ENCODE assay signal across 8 cellular contexts in genomic region chr17:2396192-2396567, GRCh38. TPM values are rescaled to one million over a fixed set of nuclear protein-coding genes. Genes with fewer than 3 reads are reported as not detected.
DNase-seq lines count a peak whose midpoint lies in the region; ATAC-seq and TF ChIP-seq lines count a peak whose summit lies in the region.

No MANE protein-coding gene starts in this region.

- ATAC-seq in CD4-positive, CD25-positive, alpha-beta regulatory T cell (ENCODE audit: low read depth in 2 of 2) = no peak
- no peak for ATAC-seq in GM21447 (IDR thresholded peaks at IDR 0.05; ENCODE audit: unreplicated experiment)
- ATAC-seq in GM21423 (IDR thresholded peaks at IDR 0.05; ENCODE audit: unreplicated experiment) = no peak

- no peaks in the 10 kb centered on the region for H3K27me3 ChIP-seq in CD4-positive, CD25-positive, alpha-beta regulatory T cell (ENCODE audit: control insufficient read depth, insufficient read depth, low read length)
- H3K27me3 ChIP-seq in MM.1S (replicated peaks; ENCODE audit: insufficient read depth, low read length) (no peaks in the 10 kb centered on the region), duodenal mucosa (ENCODE audit: control insufficient read depth in 1 of 2, insufficient read depth in 2 of 2, low read length in 2 of 2) (no peaks in the 10 kb centered on the region), neural progenitor cell (no peaks in the 10 kb centered on the region)

- H3K4me1 ChIP-seq in CD4-positive, CD25-positive, alpha-beta regulatory T cell (ENCODE audit: control insufficient read depth, insufficient read depth, low read length, poor library complexity, severe bottlenecking) = peaks cover 69% of the 10 kb centered on the region
- H3K4me1 ChIP-seq in MM.1S (ENCODE audit: low read length) (peaks cover 8% of the 10 kb centered on the region), duodenal mucosa (ENCODE audit: control insufficient read depth in 1 of 2, insufficient read depth in 2 of 2, low read length in 2 of 2) (peaks cover 56 to 60% of the 10 kb centered on the region in 2 donors), neural progenitor cell (peaks cover 47% of the 10 kb centered on the region)

- no peak for DNase-seq in CD4-positive, CD25-positive, alpha-beta regulatory T cell
- DNase-seq in MM.1S = no peak
- DNase-seq in neural progenitor cell (ENCODE audit: low spot score) = no peak
- DNase-seq in stimulated activated CD4-positive, alpha-beta T cell treated with anti-CD3 and anti-CD28 coated beads, Interleukin-4, amount 100 ng/mL, for 1 hour = no peak
- no peak for DNase-seq in cerebellar nuclear complex (lab: John Stamatoyannopoulos, UW)

- peak overlapping the region; percentile 27; the same call in 1 of the 2 replicates for H3K9ac ChIP-seq in MM.1S (ENCODE audit: low read length)
- H3K9ac ChIP-seq in duodenal mucosa (ENCODE audit: low read depth in 1 of 2, low read length in 2 of 2) = peak overlapping the region; percentile 85
- no peak overlapping the region for H3K9ac ChIP-seq in neural progenitor cell

- H3K27ac Mint-ChIP-seq in CD4-positive, CD25-positive, alpha-beta regulatory T cell = peak overlapping the region in 2 of 3 donors; percentile 38 to 79
- H3K27ac Mint-ChIP-seq in neural progenitor cell = peak overlapping the region; percentile 96

- peak overlapping the region; percentile 60 for H3K4me2 ChIP-seq in MM.1S (ENCODE audit: low read depth, low read length)
- H3K4me2 ChIP-seq in neural progenitor cell = peak overlapping the region; percentile 78

- H3K9me3 ChIP-seq in CD4-positive, CD25-positive, alpha-beta regulatory T cell (ENCODE audit: control insufficient read depth in 2 of 2, low read length in 2 of 2) = no peaks in the 10 kb centered on the region
- no peaks in the 10 kb centered on the region for H3K9me3 ChIP-seq in MM.1S (replicated peaks; ENCODE audit: insufficient read depth, low read length)
- no peaks in the 10 kb centered on the region for H3K9me3 ChIP-seq in duodenal mucosa (ENCODE audit: control insufficient read depth in 1 of 2, low read length in 2 of 2)
- no peaks in the 10 kb centered on the region for H3K9me3 ChIP-seq in neural progenitor cell (ENCODE audit: low read depth)

- H3K27me3 Mint-ChIP-seq in CD4-positive, CD25-positive, alpha-beta regulatory T cell = peaks cover 15% of the 10 kb centered on the region
- peaks cover 20% of the 10 kb centered on the region for H3K27me3 Mint-ChIP-seq in neural progenitor cell (ENCODE audit: insufficient read depth, low read depth)

- peaks cover 5 to 55% (median 25%) of the 10 kb centered on the region in 4 donors for H3K4me1 Mint-ChIP-seq in CD4-positive, CD25-positive, alpha-beta regulatory T cell
- peaks cover 56% of the 10 kb centered on the region for H3K4me1 Mint-ChIP-seq in neural progenitor cell

- peaks cover 0 to 4% (median 0%) of the 10 kb centered on the region in 7 donors for H3K9me3 Mint-ChIP-seq in CD4-positive, CD25-positive, alpha-beta regulatory T cell
- H3K9me3 Mint-ChIP-seq in neural progenitor cell = no peaks in the 10 kb centered on the region

- TF ChIP-seq CTCF in MM.1S (IDR thresholded peaks at IDR 0.05; ENCODE audit: low read length) (no peak), neural progenitor cell (IDR thresholded peaks at IDR 0.05) (no peak)

- no peaks in the 10 kb centered on the region for H3K9me2 ChIP-seq in MM.1S (replicated peaks; ENCODE audit: insufficient read depth, low read length)

- H3F3A ChIP-seq in MM.1S (ENCODE audit: insufficient read depth, low read length) = peaks cover 27% of the 10 kb centered on the region
- peaks cover 77% of the 10 kb centered on the region for H3F3A ChIP-seq in neural progenitor cell (ENCODE audit: low read depth)

- peak overlapping the region; percentile 63 to 86 (median 70) for H3K4me3 Mint-ChIP-seq in CD4-positive, CD25-positive, alpha-beta regulatory T cell
- peak overlapping the region; percentile 82 for H3K4me3 Mint-ChIP-seq in neural progenitor cell

- no peaks in the 10 kb centered on the region for H3K36me3 ChIP-seq in CD4-positive, CD25-positive, alpha-beta regulatory T cell (ENCODE audit: control insufficient read depth, insufficient read depth, low read length)
- H3K36me3 ChIP-seq in MM.1S (replicated peaks; ENCODE audit: insufficient read depth, low read length) (no peaks in the 10 kb centered on the region), duodenal mucosa (ENCODE audit: control insufficient read depth in 1 of 2, insufficient read depth in 2 of 2, low read length in 2 of 2) (peaks cover 0 to 4% of the 10 kb centered on the region in 2 donors), neural progenitor cell (no peaks in the 10 kb centered on the region)

- H3K4me3 ChIP-seq in CD4-positive, CD25-positive, alpha-beta regulatory T cell (ENCODE audit: low read depth, low read length) = no peak overlapping the region
- H3K4me3 ChIP-seq in MM.1S (ENCODE audit: low read length) (peak overlapping the region; percentile 9; the same call in 1 of the 2 replicates), duodenal mucosa (ENCODE audit: low read depth in 1 of 2, low read length in 2 of 2) (peak overlapping the region; percentile 45 to 62), neural progenitor cell (peak overlapping the region; percentile 42)

- peaks cover 63% of the 10 kb centered on the region for H3K79me2 ChIP-seq in MM.1S (ENCODE audit: low read length)
- H3K79me2 ChIP-seq in neural progenitor cell (ENCODE audit: low read depth) = peaks cover 56% of the 10 kb centered on the region

- H2AFZ ChIP-seq in MM.1S (ENCODE audit: low read length) (no peak overlapping the region), neural progenitor cell (replicated peaks) (no peak overlapping the region)

- peak overlapping the region; percentile 60 for H3K27ac ChIP-seq in CD4-positive, CD25-positive, alpha-beta regulatory T cell (ENCODE audit: insufficient read depth, low read length, poor library complexity, severe bottlenecking)
- H3K27ac ChIP-seq in MM.1S (ENCODE audit: low read length) (peak overlapping the region; percentile 15; the same call in 1 of the 2 replicates), duodenal mucosa (ENCODE audit: low read depth, low read length) (peak overlapping the region; percentile 99), neural progenitor cell (no peak overlapping the region)

- no peaks in the 10 kb centered on the region for H3K36me3 Mint-ChIP-seq in CD4-positive, CD25-positive, alpha-beta regulatory T cell
- no peaks in the 10 kb centered on the region for H3K36me3 Mint-ChIP-seq in neural progenitor cell

- H4K20me1 ChIP-seq in MM.1S (ENCODE audit: insufficient read depth, low read length) (no peaks in the 10 kb centered on the region), neural progenitor cell (ENCODE audit: low read depth) (peaks cover 67% of the 10 kb centered on the region)

RNA-seq across cellular contexts. Expression of gene MNT, which starts 4.7 kb away (rescaled TPM):
- 93.4 TPM for total RNA-seq in CD4-positive, CD25-positive, alpha-beta regulatory T cell
- 1 to 10 TPM in 2 of 4 donors, under 1 TPM in 2; 0.50 to 1.1 (median 0.97) TPM for polyA plus RNA-seq in CD4-positive, CD25-positive, alpha-beta regulatory T cell
- total RNA-seq in neural progenitor cell (ENCODE audit: low replicate concordance) = 2.2 and 11.1 TPM in 2 replicates

RNA-seq across cellular contexts. Expression of gene SGSM2, which starts 58.9 kb away (rescaled TPM):
- total RNA-seq in CD4-positive, CD25-positive, alpha-beta regulatory T cell = 107 TPM
- polyA plus RNA-seq in CD4-positive, CD25-positive, alpha-beta regulatory T cell = 1 to 10 TPM; 5.6 to 8.0 (median 5.8) TPM
- total RNA-seq in neural progenitor cell (ENCODE audit: low replicate concordance) = 39.0 and 70.7 TPM in 2 replicates

RNA-seq across cellular contexts. Expression of gene TSR1, which starts 59.9 kb away (rescaled TPM):
- 25.1 TPM for total RNA-seq in CD4-positive, CD25-positive, alpha-beta regulatory T cell
- 10 to 100 TPM; 11.4 to 17.0 (median 14.5) TPM for polyA plus RNA-seq in CD4-positive, CD25-positive, alpha-beta regulatory T cell
- total RNA-seq in neural progenitor cell (ENCODE audit: low replicate concordance) = 42.2 and 55.0 TPM in 2 replicates
